Comparison of ENCODE assay signal across 8 cellular contexts in genomic region chr15:77024273-77025065, GRCh38. TPM values are rescaled to one million over a fixed set of nuclear protein-coding genes. Genes with fewer than 3 reads are reported as not detected.
DNase-seq lines count a peak whose midpoint lies in the region; ATAC-seq, FAIRE-seq and TF ChIP-seq lines count a peak whose summit lies in the region.

No MANE protein-coding gene starts in this region.

- no peak for ATAC-seq in GM21737 (IDR thresholded peaks at IDR 0.05; ENCODE audit: unreplicated experiment)

- no peak for FAIRE-seq in bronchial epithelial cell (lab: Jason Lieb, UNC)

- no peaks in the 10 kb centered on the region for H3K36me3 ChIP-seq in bronchial epithelial cell (ENCODE audit: control insufficient read depth, insufficient read depth, low read length)

- peak; percentile 79 for TF ChIP-seq CTCF in bronchial epithelial cell (IDR thresholded peaks at IDR 0.05; ENCODE audit: insufficient read depth, low read length, severe bottlenecking)

- no peak overlapping the region for H3K4me3 ChIP-seq in bronchial epithelial cell (ENCODE audit: low read depth, low read length)

- H3K27me3 ChIP-seq in bronchial epithelial cell (ENCODE audit: control insufficient read depth, insufficient read depth, low read length), result no peaks in the 10 kb centered on the region

- DNase-seq in DMS79 treated with DMSO at 0.1 percent for 48 hours (lab: John Stamatoyannopoulos, UW), result peak; percentile 19
- DNase-seq in DMS79 (lab: John Stamatoyannopoulos, UW), result no peak
- peak; percentile 10 for DNase-seq in NCI-H1105 treated with DMSO at 0.1 percent for 48 hours (lab: John Stamatoyannopoulos, UW)
- peak; percentile 77 for DNase-seq in activated CD4-positive, CD25-positive, alpha-beta regulatory T cell treated with anti-CD3 and anti-CD28 coated beads, Interleukin-2, amount 50 U/mL, for 72 hours
- peak; percentile 10 for DNase-seq in bronchial epithelial cell (ENCODE audit: low read depth)
- peak; percentile 53 for DNase-seq in kidney tubule cell (ENCODE audit: low spot score)
- peak; percentile 75 for DNase-seq in stimulated activated CD4-positive, alpha-beta T cell treated with anti-CD3 and anti-CD28 coated beads, Interleukin-4, amount 100 ng/mL, for 1 hour

RNA-seq across cellular contexts. Expression of gene PSTPIP1, which starts 29.5 kb away (rescaled TPM):
- 0.38 TPM in 1 of 2 replicates, not detected in the other for total RNA-seq in bronchial epithelial cell

RNA-seq across cellular contexts. Expression of gene TSPAN3, which starts 46.4 kb away (rescaled TPM):
- total RNA-seq in bronchial epithelial cell, result 123 and 187 TPM in 2 replicates
